In genomic region chr4:85748654-85749053, GRCh38 we compare ENCODE assay signal across 22 cellular contexts.
DNase-seq lines count a peak whose midpoint lies in the region; ATAC-seq and TF ChIP-seq lines count a peak whose summit lies in the region.
"Had no signal": no experiment of that assay in that cellular context is flagged by ENCODE, and none has a peak within 500 bp of the region (broad histone marks: within the 10 kb centered on the region; RNA-seq: fewer than 3 reads in every experiment).

No MANE protein-coding gene starts in this region.

- TF ChIP-seq CTCF in OCI-LY3 (IDR thresholded peaks at IDR 0.05; ENCODE audit: low read depth, low read length), result no peak
- no peak for TF ChIP-seq CTCF in nephron progenitor cell (IDR thresholded peaks at IDR 0.05)

- DNase-seq in dedifferentiated amniotic fluid mesenchymal stem cell (ENCODE audit: extremely low spot score) (peak; percentile 43), naive B cell (no peak), Kasumi-1 (lab: John Stamatoyannopoulos, UW) (no peak), nephron progenitor cell (no peak)
- DNase-seq: activated CD4-positive, alpha-beta T cell treated with anti-CD3 and anti-CD28 coated beads, Interleukin-2, amount 50 U/mL, for 1 hour; effector CD4-positive, alpha-beta T cell; foreskin melanocyte; GOT3; NCI-H526 treated with DMSO at 0.1 percent for 48 hours; upper lobe of left lung had no signal

- peaks cover 28% of the 10 kb centered on the region for H3K4me1 ChIP-seq in ACC112 (ENCODE audit: control insufficient read depth, insufficient read depth, low read length, unreplicated experiment)
- peaks cover 75% of the 10 kb centered on the region for H3K4me1 ChIP-seq in OCI-LY3 (ENCODE audit: low read length)

- H3K79me2 ChIP-seq in ACC112 (ENCODE audit: control insufficient read depth, insufficient read depth, low read length, unreplicated experiment) (no peaks in the 10 kb centered on the region), OCI-LY3 (ENCODE audit: low read length) (peaks cover 43% of the 10 kb centered on the region)

- ATAC-seq in naive B cell (ENCODE audit: low read depth in 2 of 2) (no peak), GM18519 (IDR thresholded peaks at IDR 0.05; ENCODE audit: low FRiP score, unreplicated experiment) (no peak), GM21390 (IDR thresholded peaks at IDR 0.05; ENCODE audit: unreplicated experiment) (no peak)

- H3K4me1 Mint-ChIP-seq in naive B cell (peaks cover 46 to 79% (median 55%) of the 10 kb centered on the region in 3 donors), nephron progenitor cell (peaks cover 5% of the 10 kb centered on the region)
- H3K4me1 Mint-ChIP-seq: activated naive CD4-positive, alpha-beta T cell treated with anti-CD3 and anti-CD28 coated beads, Interleukin-2, amount 50 U/mL, for 24 hours; neural progenitor cell had no signal

- no peaks in the 10 kb centered on the region for H3K36me3 ChIP-seq in ACC112 (ENCODE audit: insufficient read depth, low read length)
- H3K36me3 ChIP-seq in OCI-LY3 (replicated peaks; ENCODE audit: low read depth, low read length), result peaks cover 11% of the 10 kb centered on the region
- H3K36me3 ChIP-seq: BLaER1, neural progenitor cell, upper lobe of left lung had no signal

- no peak overlapping the region for H3K4me3 Mint-ChIP-seq in naive B cell
- no peak overlapping the region for H3K4me3 Mint-ChIP-seq in nephron progenitor cell
- H3K4me3 Mint-ChIP-seq: activated naive CD4-positive, alpha-beta T cell treated with anti-CD3 and anti-CD28 coated beads, Interleukin-2, amount 50 U/mL, for 24 hours; neural progenitor cell had no signal

- no peak overlapping the region for H3K4me3 ChIP-seq in ACC112 (ENCODE audit: low read depth, low read length)
- H3K4me3 ChIP-seq in OCI-LY3 (ENCODE audit: low read length), result no peak overlapping the region
- H3K4me3 ChIP-seq: BLaER1, mucosa of descending colon, neural progenitor cell, skin epidermis, upper lobe of left lung had no signal

- no peak overlapping the region for H2AFZ ChIP-seq in ACC112 (ENCODE audit: low read length, unreplicated experiment)
- no peak overlapping the region for H2AFZ ChIP-seq in OCI-LY3 (ENCODE audit: low read depth, low read length)
- H2AFZ ChIP-seq: neural progenitor cell had no signal

- peak overlapping the region; percentile 10; the same call in 1 of the 2 replicates for H3K4me2 ChIP-seq in OCI-LY3 (ENCODE audit: low read length)
- H3K4me2 ChIP-seq: KMS-11, neural progenitor cell had no signal

- H4K20me1 ChIP-seq in OCI-LY3 (ENCODE audit: insufficient read depth, low read length), result no peaks in the 10 kb centered on the region
- H4K20me1 ChIP-seq: BLaER1 had no signal

- no peaks in the 10 kb centered on the region for H3K9me3 ChIP-seq in OCI-LY3 (ENCODE audit: insufficient read depth, low read length)
- H3K9me3 ChIP-seq: BLaER1, mucosa of descending colon, upper lobe of left lung had no signal

- H3K36me3 Mint-ChIP-seq in naive B cell (no peaks in the 10 kb centered on the region), nephron progenitor cell (ENCODE audit: low read depth) (no peaks in the 10 kb centered on the region)
- H3K36me3 Mint-ChIP-seq: activated naive CD4-positive, alpha-beta T cell treated with anti-CD3 and anti-CD28 coated beads, Interleukin-2, amount 50 U/mL, for 24 hours; neural progenitor cell had no signal

- no peaks in the 10 kb centered on the region for H3K9me3 Mint-ChIP-seq in naive B cell
- H3K9me3 Mint-ChIP-seq in nephron progenitor cell, result no peaks in the 10 kb centered on the region
- H3K9me3 Mint-ChIP-seq: activated naive CD4-positive, alpha-beta T cell treated with anti-CD3 and anti-CD28 coated beads, Interleukin-2, amount 50 U/mL, for 24 hours; neural progenitor cell had no signal

- H3K9ac ChIP-seq in OCI-LY3 (ENCODE audit: low read length), result peak overlapping the region; percentile 18; the same call in 1 of the 2 replicates
- H3K9ac ChIP-seq: BLaER1, KMS-11, neural progenitor cell had no signal

- H3K27ac ChIP-seq in ACC112 (ENCODE audit: low read depth, low read length) (peak overlapping the region; percentile 54), OCI-LY3 (ENCODE audit: low read length) (no peak overlapping the region; the same call in 1 of the 2 replicates)
- H3K27ac ChIP-seq: BLaER1, KMS-11, neural progenitor cell, skin epidermis, upper lobe of left lung, VCaP had no signal

- peak overlapping the region; percentile 4 to 80 (median 56) for H3K27ac Mint-ChIP-seq in naive B cell
- H3K27ac Mint-ChIP-seq in nephron progenitor cell, result no peak overlapping the region
- H3K27ac Mint-ChIP-seq: activated naive CD4-positive, alpha-beta T cell treated with anti-CD3 and anti-CD28 coated beads, Interleukin-2, amount 50 U/mL, for 24 hours; progenitor cell of endocrine pancreas had no signal

- H3K27me3 ChIP-seq in ACC112 (ENCODE audit: insufficient read depth, low read length), result no peaks in the 10 kb centered on the region
- no peaks in the 10 kb centered on the region for H3K27me3 ChIP-seq in OCI-LY3 (ENCODE audit: low read depth, low read length)
- H3K27me3 ChIP-seq: BLaER1, neural progenitor cell, upper lobe of left lung had no signal

- H3K27me3 Mint-ChIP-seq in naive B cell (no peaks in the 10 kb centered on the region), nephron progenitor cell (ENCODE audit: low read depth, poor library complexity) (no peaks in the 10 kb centered on the region)
- H3K27me3 Mint-ChIP-seq: activated naive CD4-positive, alpha-beta T cell treated with anti-CD3 and anti-CD28 coated beads, Interleukin-2, amount 50 U/mL, for 24 hours; progenitor cell of endocrine pancreas had no signal
